In the genomic region with DNA sequence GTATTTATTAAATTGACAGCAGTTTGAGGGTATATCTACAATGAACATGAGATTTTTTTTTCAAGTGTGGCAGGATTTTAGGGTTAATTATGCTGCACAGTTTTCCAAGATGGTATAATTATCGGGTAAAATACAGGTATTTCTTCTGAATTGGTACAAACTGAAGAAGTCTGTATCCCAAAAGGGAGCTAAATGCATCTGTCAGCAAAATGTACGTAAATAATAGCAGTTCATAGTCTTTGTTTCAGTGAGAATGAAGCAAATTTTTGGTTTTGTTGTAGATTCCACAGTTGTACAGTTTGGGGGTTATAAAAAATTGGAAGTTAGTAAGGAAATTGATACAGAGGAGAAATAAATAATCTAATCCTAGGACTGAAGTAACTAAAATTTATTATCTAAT, we compare ENCODE assay signal across 22 cellular contexts.
DNase-seq lines count a peak whose midpoint lies in the region; ATAC-seq, FAIRE-seq and TF ChIP-seq lines count a peak whose summit lies in the region.
"Had no signal": no experiment of that assay in that cellular context is flagged by ENCODE, and none has a peak within 500 bp of the region (broad histone marks: within the 10 kb centered on the region; RNA-seq: fewer than 3 reads in every experiment).

No MANE protein-coding gene starts in this region.

- H3K9me1 ChIP-seq in IMR-90 (ENCODE audit: insufficient read depth, low read length) (no peaks in the 10 kb centered on the region), K562 (ENCODE audit: control insufficient read depth, insufficient read depth, low read length) (no peaks in the 10 kb centered on the region)

- no peak overlapping the region for H3K4ac ChIP-seq in IMR-90 (ENCODE audit: low read depth, low read length)

- H3K23ac ChIP-seq in IMR-90 (ENCODE audit: low read depth, low read length) = no peak overlapping the region

- no peak for TF ChIP-seq RAD21 in HepG2 (CRISPR knock-in tag; IDR thresholded peaks at IDR 0.05)
- TF ChIP-seq RAD21 in IMR-90 (IDR thresholded peaks at IDR 0.05; ENCODE audit: low read length) = no peak
- no peak for TF ChIP-seq RAD21 in K562 (CRISPR knock-in tag; conservative IDR thresholded peaks at IDR 0.05 in 1 of 2, IDR thresholded peaks at IDR 0.05 in 1 of 2)

- H3K27me3 ChIP-seq in HepG2 (ENCODE audit: control insufficient read depth in 1 of 2, insufficient read depth in 2 of 2, low read length in 2 of 2) = no peaks in the 10 kb centered on the region
- H3K27me3 ChIP-seq in right lobe of liver = no peaks in the 10 kb centered on the region
- H3K27me3 ChIP-seq in IMR-90 (ENCODE audit: control insufficient read depth, insufficient read depth, low read length) = no peaks in the 10 kb centered on the region
- H3K27me3 ChIP-seq in K562 (ENCODE audit: control insufficient read depth in 2 of 2, insufficient read depth in 2 of 2, low read length in 2 of 2) = no peaks in the 10 kb centered on the region
- H3K27me3 ChIP-seq: BLaER1 had no signal

- peak; percentile 4 for FAIRE-seq in HepG2 (lab: Jason Lieb, UNC)
- FAIRE-seq in K562 (lab: Jason Lieb, UNC) = no peak
- FAIRE-seq: D721Med, GM12891, GM18507 had no signal

- H3K18ac ChIP-seq in IMR-90 (ENCODE audit: low read depth, low read length) = no peak overlapping the region

- in situ Hi-C loops in HepG2 (cut with HindIII; ENCODE audit: extremely low pct_ligation_motif_present, low pct_unique_long_range_greater_than_20kb) = loop anchor here (10.0 kb wide), 1 partner anchor 321 kb away; no protein-coding TSS in a partner anchor
- in situ Hi-C loops in IMR-90 (cut with MboI; ENCODE audit: low sequenced_read_pairs) = no loop called here
- in situ Hi-C loops in K562 (cut with MboI) = no loop called here

- peak overlapping the region; percentile 81 for H3K27ac Mint-ChIP-seq in memory B cell
- H3K27ac Mint-ChIP-seq in activated T-helper 2 cell treated with anti-CD3 and anti-CD28 coated beads, Interferon-gamma antibody, Interleukin-2, Interleukin-4, amounts not matched to agents 10 μg/mL and 5 μg/mL and 100 μg/mL, durations not matched to agents 14 hours and 24 hours and 36 hours = no peak overlapping the region
- H3K27ac Mint-ChIP-seq: B cell, GM23338, H9 had no signal

- H3K4me2 ChIP-seq in HepG2 (ENCODE audit: low read depth, low read length) (no peak overlapping the region), IMR-90 (ENCODE audit: low read depth, low read length) (no peak overlapping the region), K562 (ENCODE audit: insufficient read depth, low read length) (no peak overlapping the region)
- H3K4me2 ChIP-seq: BLaER1, GM23338 had no signal

- no peaks in the 10 kb centered on the region for H3K9me3 ChIP-seq in HepG2 (ENCODE audit: low read length)
- H3K9me3 ChIP-seq in right lobe of liver = no peaks in the 10 kb centered on the region
- no peaks in the 10 kb centered on the region for H3K9me3 ChIP-seq in IMR-90 (ENCODE audit: control insufficient read depth, insufficient read depth, low read length)
- no peaks in the 10 kb centered on the region for H3K9me3 ChIP-seq in K562 (replicated peaks; ENCODE audit: control insufficient read depth, insufficient read depth, low read depth, low read length)
- H3K9me3 ChIP-seq: BLaER1 had no signal

- H2AK9ac ChIP-seq in IMR-90 (replicated peaks; ENCODE audit: low read depth, low read length, poor library complexity) = no peak overlapping the region

- H3K4me3 Mint-ChIP-seq in memory B cell = no peak overlapping the region
- no peak overlapping the region for H3K4me3 Mint-ChIP-seq in activated T-helper 2 cell treated with anti-CD3 and anti-CD28 coated beads, Interferon-gamma antibody, Interleukin-2, Interleukin-4, amounts not matched to agents 10 μg/mL and 5 μg/mL and 100 μg/mL, durations not matched to agents 14 hours and 24 hours and 36 hours (ENCODE audit: low read depth)
- H3K4me3 Mint-ChIP-seq: B cell; CD4-positive, CD25-positive, alpha-beta regulatory T cell; CD8-positive, alpha-beta memory T cell; GM23338; H9 had no signal

- no peak for ATAC-seq in HepG2
- no peak for ATAC-seq in right lobe of liver
- no peak for ATAC-seq in IMR-90 (ENCODE audit: low read depth)
- ATAC-seq in K562 = no peak
- ATAC-seq in memory B cell (ENCODE audit: low read depth) = no peak
- ATAC-seq: GM23338, HCT116 had no signal

- H2AK5ac ChIP-seq in IMR-90 (ENCODE audit: low read depth, low read length) = no peak overlapping the region

- no peaks in the 10 kb centered on the region for H4K20me1 ChIP-seq in HepG2 (ENCODE audit: insufficient read depth, low read length)
- H4K20me1 ChIP-seq in IMR-90 (ENCODE audit: insufficient read depth, low read length) = no peaks in the 10 kb centered on the region
- no peaks in the 10 kb centered on the region for H4K20me1 ChIP-seq in K562 (replicated peaks; ENCODE audit: control insufficient read depth, insufficient read depth, low read length)
- H4K20me1 ChIP-seq: BLaER1 had no signal

- H4K5ac ChIP-seq in IMR-90 (ENCODE audit: low read depth, low read length) = no peak overlapping the region

- WGBS in HepG2 (ENCODE audit: low lambda C conversion rate) = 95% methylated on average over 2 of the region's 2 CpGs
- WGBS in right lobe of liver (ENCODE audit: insufficient coverage, low coverage, low lambda C conversion rate, missing lambda C conversion rate) = 87% methylated on average over 2 of the region's 2 CpGs
- no CpG with 5 or more reads among the region's 2 CpGs for WGBS in IMR-90 (ENCODE audit: extremely low coverage in 2 of 2, insufficient read length in 1 of 2), 2 experiments
- WGBS in K562 (ENCODE audit: insufficient coverage, low coverage, missing lambda C conversion rate) = 86% methylated on average over 2 of the region's 2 CpGs

- TF ChIP-seq CTCF in HepG2 (CRISPR knock-in tag; IDR thresholded peaks at IDR 0.05) (no peak), right lobe of liver (IDR thresholded peaks at IDR 0.05) (no peak), IMR-90 (conservative IDR thresholded peaks at IDR 0.05; ENCODE audit: low read depth, low read length) (no peak), K562 (IDR thresholded peaks at IDR 0.05 in 2 of 3, conservative IDR thresholded peaks at IDR 0.05 in 1 of 3; ENCODE audit: insufficient read depth in 2 of 3, low read depth in 1 of 3, low read length in 3 of 3) (no peak)

- no peak overlapping the region for H3K56ac ChIP-seq in IMR-90 (ENCODE audit: extremely low read depth, insufficient read depth, low read length)

- H2BK15ac ChIP-seq in IMR-90 (ENCODE audit: low read depth, low read length) = no peak overlapping the region

- H2BK20ac ChIP-seq in IMR-90 (ENCODE audit: low read depth, low read length) = no peak overlapping the region

- H4K8ac ChIP-seq in IMR-90 (ENCODE audit: low read depth in 2 of 2, low read length in 2 of 2) = no peak overlapping the region

- H3K79me2 ChIP-seq in HepG2 (ENCODE audit: insufficient read depth, low read length) = no peaks in the 10 kb centered on the region
- no peaks in the 10 kb centered on the region for H3K79me2 ChIP-seq in K562 (ENCODE audit: control insufficient read depth, insufficient read depth, low read length)

- CTCF ChIA-PET in HepG2 (lab: Yijun Ruan, JAX; ENCODE audit: low intra/inter-chr PET ratio, low total read pairs) (no interaction called here), IMR-90 (lab: Yijun Ruan, JAX) (no interaction called here), K562 (lab: Yijun Ruan, JAX; ENCODE audit: low intra/inter-chr PET ratio) (no interaction called here)

- H3K9me3 Mint-ChIP-seq in memory B cell = no peaks in the 10 kb centered on the region
- H3K9me3 Mint-ChIP-seq in activated T-helper 2 cell treated with anti-CD3 and anti-CD28 coated beads, Interferon-gamma antibody, Interleukin-2, Interleukin-4, amounts not matched to agents 10 μg/mL and 5 μg/mL and 100 μg/mL, durations not matched to agents 14 hours and 24 hours and 36 hours = no peaks in the 10 kb centered on the region
- H3K9me3 Mint-ChIP-seq: CD8-positive, alpha-beta memory T cell; GM23338; H9 had no signal

- H3K4me3 ChIP-seq in HepG2 (replicated peaks in 1 of 3; ENCODE audit: insufficient read depth in 1 of 3, low read depth in 2 of 3, low read length in 3 of 3) (no peak overlapping the region), right lobe of liver (no peak overlapping the region), IMR-90 (ENCODE audit: insufficient read depth, low read depth, low read length) (no peak overlapping the region), K562 (no peak overlapping the region)
- H3K4me3 ChIP-seq: BLaER1, GM23338 had no signal

- no TSS peak for BruUV-seq in HepG2 (replicated peaks; lab: Mats Ljungman, UMichigan)
- no TSS peak for BruUV-seq in IMR-90 (replicated peaks; lab: Mats Ljungman, UMichigan)
- no TSS peak for BruUV-seq in K562 (replicated peaks; lab: Mats Ljungman, UMichigan)

- H2BK120ac ChIP-seq in IMR-90 (ENCODE audit: low read depth, low read length) = no peak overlapping the region

- H3K79me1 ChIP-seq in IMR-90 (ENCODE audit: low read depth in 1 of 2, low read length in 2 of 2) = peaks cover 0 to 3% of the 10 kb centered on the region in 2 experiments; a peak in 1 of 4 replicates

- no peak for DNase-seq in HepG2 (ENCODE audit: low spot score)
- DNase-seq in right lobe of liver = no peak
- DNase-seq in IMR-90 = no peak
- DNase-seq in K562 (ENCODE audit: extremely low read depth in 1 of 4, low spot score in 3 of 4) = no peak
- DNase-seq in memory B cell (ENCODE audit: low spot score in 2 of 2) = no peak
- no peak for DNase-seq in ureter (ENCODE audit: low spot score)
- no peak for DNase-seq in NCI-H2107 treated with DMSO at 0.1 percent for 48 hours (lab: John Stamatoyannopoulos, UW; ENCODE audit: unreplicated experiment)
- no peak for DNase-seq in activated T-helper 2 cell treated with anti-CD3 and anti-CD28 coated beads, Interferon-gamma antibody, Interleukin-2, Interleukin-4, amounts not matched to agents 10 μg/mL and 5 μg/mL and 100 μg/mL, durations not matched to agents 14 hours and 24 hours and 36 hours (ENCODE audit: low spot score)
- DNase-seq: CD4-positive, CD25-positive, alpha-beta regulatory T cell; CD8-positive, alpha-beta memory T cell; DMS53; DMS79 treated with DMSO at 0.1 percent for 48 hours; GF-D8; H9 had no signal

- peaks cover 45% of the 10 kb centered on the region for H3K36me3 Mint-ChIP-seq in memory B cell
- peaks cover 87% of the 10 kb centered on the region for H3K36me3 Mint-ChIP-seq in activated T-helper 2 cell treated with anti-CD3 and anti-CD28 coated beads, Interferon-gamma antibody, Interleukin-2, Interleukin-4, amounts not matched to agents 10 μg/mL and 5 μg/mL and 100 μg/mL, durations not matched to agents 14 hours and 24 hours and 36 hours (ENCODE audit: low read depth)

- H3K4me1 ChIP-seq in HepG2 (ENCODE audit: insufficient read depth, low read length) (no peaks in the 10 kb centered on the region), right lobe of liver (no peaks in the 10 kb centered on the region), IMR-90 (ENCODE audit: control insufficient read depth, insufficient read depth, low read length) (no peaks in the 10 kb centered on the region), K562 (replicated peaks in 1 of 2; ENCODE audit: control insufficient read depth in 2 of 2, insufficient read depth in 2 of 2, low read length in 2 of 2) (no peaks in the 10 kb centered on the region)
- H3K4me1 ChIP-seq: BLaER1 had no signal

- H3K36me3 ChIP-seq in HepG2 (replicated peaks in 1 of 2; ENCODE audit: control insufficient read depth in 1 of 2, insufficient read depth in 2 of 2, low read length in 2 of 2) = peaks cover 32 to 86% of the 10 kb centered on the region in 2 experiments
- H3K36me3 ChIP-seq in right lobe of liver = peaks cover 0 to 93% (median 61%) of the 10 kb centered on the region in 4 donors
- peaks cover 60% of the 10 kb centered on the region for H3K36me3 ChIP-seq in IMR-90 (ENCODE audit: control insufficient read depth, insufficient read depth, low read length)
- H3K36me3 ChIP-seq in K562 (ENCODE audit: control insufficient read depth, insufficient read depth, low read length) = peaks cover 91% of the 10 kb centered on the region

- H3K4me1 Mint-ChIP-seq in memory B cell = no peaks in the 10 kb centered on the region
- H3K4me1 Mint-ChIP-seq in activated T-helper 2 cell treated with anti-CD3 and anti-CD28 coated beads, Interferon-gamma antibody, Interleukin-2, Interleukin-4, amounts not matched to agents 10 μg/mL and 5 μg/mL and 100 μg/mL, durations not matched to agents 14 hours and 24 hours and 36 hours (ENCODE audit: low read depth) = no peaks in the 10 kb centered on the region
- H3K4me1 Mint-ChIP-seq: B cell; CD8-positive, alpha-beta memory T cell; GM23338; H9 had no signal

- intact Hi-C loops in HepG2 (cut with micrococcal nuclease; ENCODE audit: unreplicated experiment) = no loop called here
- intact Hi-C loops in right lobe of liver (cut with DNase I) = no loop called here
- intact Hi-C loops in IMR-90 (cut with micrococcal nuclease) = loop anchor here (10.0 kb wide), 1 partner anchor 49 kb away; no protein-coding TSS in a partner anchor
- intact Hi-C loops in K562 (cut with micrococcal nuclease) = no loop called here
- intact Hi-C loops in activated T-helper 2 cell treated with anti-CD3 and anti-CD28 coated beads, Interferon-gamma antibody, Interleukin-2, Interleukin-4, amounts not matched to agents 10 μg/mL and 5 μg/mL and 100 μg/mL, durations not matched to agents 14 hours and 24 hours and 36 hours (cut with micrococcal nuclease) = no loop called here

- no peak overlapping the region for H2AFZ ChIP-seq in HepG2 (ENCODE audit: low read length)
- no peak overlapping the region for H2AFZ ChIP-seq in IMR-90 (replicated peaks; ENCODE audit: low read length, poor library complexity)
- H2AFZ ChIP-seq in K562 (ENCODE audit: low read depth, low read length) = no peak overlapping the region
- H2AFZ ChIP-seq: GM23338 had no signal

- TF ChIP-seq POLR2A in HepG2 (IDR thresholded peaks at IDR 0.05; ENCODE audit: insufficient read depth in 1 of 2, low read depth in 2 of 2, low read length in 2 of 2) (no peak), right lobe of liver (IDR thresholded peaks at IDR 0.05) (no peak), IMR-90 (IDR thresholded peaks at IDR 0.05; ENCODE audit: low read depth, low read length) (no peak), K562 (conservative IDR thresholded peaks at IDR 0.05) (no peak)

- no peak overlapping the region for H4K91ac ChIP-seq in IMR-90 (ENCODE audit: insufficient read depth, low read depth, low read length)

- H3K9ac ChIP-seq in HepG2 (ENCODE audit: insufficient read depth, low read depth, low read length) (no peak overlapping the region), IMR-90 (ENCODE audit: low read depth, low read length) (no peak overlapping the region), K562 (ENCODE audit: insufficient read depth in 1 of 2, low read depth in 2 of 2, low read length in 2 of 2) (no peak overlapping the region)
- H3K9ac ChIP-seq: BLaER1 had no signal

- no peak for TF ChIP-seq EP300 in HepG2 (IDR thresholded peaks at IDR 0.05; ENCODE audit: low read depth in 2 of 2, low read length in 2 of 2)
- no peak for TF ChIP-seq EP300 in HepG2 (CRISPR knock-in tag; IDR thresholded peaks at IDR 0.05; ENCODE audit: borderline replicate concordance)
- no peak for TF ChIP-seq EP300 in K562 (IDR thresholded peaks at IDR 0.05; ENCODE audit: low read length)

- POLR2A ChIA-PET in HepG2 (lab: Yijun Ruan, JAX) = no interaction called here
- POLR2A ChIA-PET in IMR-90 (lab: Charles Lee; ENCODE audit: unreplicated experiment) = no interaction called here
- POLR2A ChIA-PET in K562 (lab: Yijun Ruan, JAX) = no interaction called here

- H3K14ac ChIP-seq in IMR-90 (replicated peaks; ENCODE audit: low read depth, low read length) = no peak overlapping the region

- H2BK5ac ChIP-seq in IMR-90 (ENCODE audit: low read depth, low read length, poor library complexity, severe bottlenecking) = no peak overlapping the region

- dilution Hi-C loops in IMR-90 (cut with HindIII; ENCODE audit: low sequenced_read_pairs, unreplicated experiment) = no loop called here

- H3K27ac ChIP-seq in HepG2 (ENCODE audit: extremely low read length, insufficient read depth, low read length) (no peak overlapping the region), right lobe of liver (no peak overlapping the region), IMR-90 (ENCODE audit: insufficient read depth, low read length) (no peak overlapping the region), K562 (ENCODE audit: extremely low read depth, low read depth, low read length) (no peak overlapping the region)
- H3K27ac ChIP-seq: BLaER1, C4-2B had no signal

- H3K27me3 Mint-ChIP-seq in memory B cell = no peaks in the 10 kb centered on the region
- H3K27me3 Mint-ChIP-seq in activated T-helper 2 cell treated with anti-CD3 and anti-CD28 coated beads, Interferon-gamma antibody, Interleukin-2, Interleukin-4, amounts not matched to agents 10 μg/mL and 5 μg/mL and 100 μg/mL, durations not matched to agents 14 hours and 24 hours and 36 hours (ENCODE audit: low read depth) = no peaks in the 10 kb centered on the region
- H3K27me3 Mint-ChIP-seq: B cell; CD4-positive, CD25-positive, alpha-beta regulatory T cell; CD8-positive, alpha-beta memory T cell had no signal
